ENCODE assay signal across 28 cellular contexts in genomic region chr20:25745738-25746137, GRCh38.
"Had no signal": no experiment of that assay in that cellular context is flagged by ENCODE, and none has a peak within 500 bp of the region (broad histone marks: within the 10 kb centered on the region; RNA-seq: fewer than 3 reads in every experiment).

No MANE protein-coding gene starts in this region.

- H3K9me3 ChIP-seq: left lung, lower lobe of right lung, neutrophil, ovary, right atrium auricular region, right lobe of liver, suprapubic skin, thoracic aorta, tibial artery, upper lobe of right lung had no signal

- H3K27ac ChIP-seq: left lung, lower lobe of right lung, neutrophil, ovary, right atrium auricular region, right lobe of liver, suprapubic skin, thoracic aorta, tibial artery, upper lobe of right lung had no signal

- ATAC-seq: left colon; left lung; lower lobe of right lung; naive thymus-derived CD8-positive, alpha-beta T cell; right lobe of liver; upper lobe of right lung had no signal

- H3K36me3 ChIP-seq: left lung, lower lobe of right lung, neutrophil, ovary, right atrium auricular region, right lobe of liver, suprapubic skin, thoracic aorta, tibial artery, upper lobe of right lung had no signal

- H3K27me3 Mint-ChIP-seq: naive thymus-derived CD8-positive, alpha-beta T cell; progenitor cell of endocrine pancreas; stimulated activated naive CD8-positive, alpha-beta T cell treated with anti-CD3 and anti-CD28 coated beads, Interleukin-15, Interleukin-2, amounts not matched to agents 100 ng/mL and 50 ng/mL, for 24 hours had no signal

- H3K4me1 Mint-ChIP-seq: nephron, neural crest cell had no signal

- H3K4me1 ChIP-seq: left lung, right atrium auricular region, right lobe of liver, suprapubic skin had no signal

- H3K27me3 ChIP-seq: left lung, neutrophil, ovary, right atrium auricular region, right lobe of liver, suprapubic skin, tibial artery, upper lobe of right lung had no signal

- H3K4me3 Mint-ChIP-seq: immature natural killer cell; naive thymus-derived CD8-positive, alpha-beta T cell; nephron; neural crest cell; stimulated activated naive CD8-positive, alpha-beta T cell treated with anti-CD3 and anti-CD28 coated beads, Interleukin-15, Interleukin-2, amounts not matched to agents 100 ng/mL and 50 ng/mL, for 24 hours had no signal

- H3K4me2 ChIP-seq: smooth muscle cell had no signal

- H3K9me3 Mint-ChIP-seq: immature natural killer cell; naive thymus-derived CD8-positive, alpha-beta T cell; nephron; neural crest cell; stimulated activated naive CD8-positive, alpha-beta T cell treated with anti-CD3 and anti-CD28 coated beads, Interleukin-15, Interleukin-2, amounts not matched to agents 100 ng/mL and 50 ng/mL, for 24 hours had no signal

- H3K4me3 ChIP-seq: left lung, lower lobe of right lung, ovary, right atrium auricular region, right lobe of liver, smooth muscle cell, suprapubic skin, thoracic aorta, tibial artery, upper lobe of right lung had no signal

- H3K27ac Mint-ChIP-seq: nephron; progenitor cell of endocrine pancreas; stimulated activated naive CD8-positive, alpha-beta T cell treated with anti-CD3 and anti-CD28 coated beads, Interleukin-15, Interleukin-2, amounts not matched to agents 100 ng/mL and 50 ng/mL, for 24 hours had no signal

- H3K36me3 Mint-ChIP-seq: immature natural killer cell; naive thymus-derived CD8-positive, alpha-beta T cell had no signal

- DNase-seq: hippocampal formation; immature natural killer cell; kidney; left colon; left lung; lower lobe of right lung; mammary epithelial cell; mesenchymal stem cell; occipital lobe; ovary; right lobe of liver; stimulated activated CD4-positive, alpha-beta T cell treated with anti-CD3 and anti-CD28 coated beads, Interleukin-1b, Interleukin-23, amount 100 ng/mL, for 48 hours; stimulated activated CD4-positive, alpha-beta T cell treated with anti-CD3 and anti-CD28 coated beads, Interleukin-2, amount 100 ng/mL, for 48 hours; stimulated activated CD4-positive, alpha-beta T cell treated with anti-CD3 and anti-CD28 coated beads, Interleukin-4, amount 100 ng/mL, for 4 hours; stimulated activated naive CD4-positive, alpha-beta T cell; tibial artery; trophoblast cell; upper lobe of right lung had no signal
